ENCODE assay signal across 8 cellular contexts in genomic region chr10:130190737-130191115, GRCh38. TPM values are rescaled to one million over a fixed set of nuclear protein-coding genes. Genes with fewer than 3 reads are reported as not detected.
DNase-seq lines count a peak whose midpoint lies in the region; ATAC-seq, FAIRE-seq and TF ChIP-seq lines count a peak whose summit lies in the region.

No MANE protein-coding gene starts in this region.

- H3K4me1 ChIP-seq in GM12878 (ENCODE audit: control insufficient read depth, insufficient read depth, low read length) (no peaks in the 10 kb centered on the region), iPS-18a (ENCODE audit: control insufficient read depth, low read depth, low read length) (peaks cover 6% of the 10 kb centered on the region), skeletal muscle tissue (ENCODE audit: control insufficient read depth in 3 of 3, insufficient read depth in 3 of 3, low read length in 3 of 3) (peaks cover 0 to 8% (median 7%) of the 10 kb centered on the region in 3 donors)

- WGBS in GM12878 (ENCODE audit: insufficient coverage, insufficient replicate concordance, low lambda C conversion rate, missing lambda C conversion rate): 45% methylated on average over 23 of the region's 25 CpGs

- ATAC-seq in GM18502 (IDR thresholded peaks at IDR 0.05; ENCODE audit: poor library complexity, unreplicated experiment) (peak; percentile 6), GM12878 (no peak; the same call in 2 of the 3 replicates)

- DNase-seq in GM12878 (ENCODE audit: low read depth, low spot score): no peak
- no peak for DNase-seq in NCI-H1694 treated with DMSO at 0.1 percent for 48 hours (lab: John Stamatoyannopoulos, UW)
- DNase-seq in 8988T: no peak
- DNase-seq in DMS53 treated with DMSO at 0.1 percent for 48 hours (lab: John Stamatoyannopoulos, UW; ENCODE audit: unreplicated experiment): no peak
- no peak for DNase-seq in NCI-H748 treated with DMSO at 0.1 percent for 48 hours (lab: John Stamatoyannopoulos, UW)

- intact Hi-C loops in GM12878 (cut with micrococcal nuclease; ENCODE audit: unreplicated experiment): loop anchor here (2.0 kb wide), 1 partner anchor 1684 kb away; no protein-coding TSS in a partner anchor

- POLR2A ChIA-PET in GM12878 (lab: Charles Lee): no interaction called here

- peak overlapping the region; percentile 87 for H3K4me2 ChIP-seq in GM12878 (ENCODE audit: control insufficient read depth, insufficient read depth)

- no peak for TF ChIP-seq RAD21 in GM12878 (IDR thresholded peaks at IDR 0.05; ENCODE audit: insufficient read depth, low read depth, low read length)

- CTCF ChIA-PET in GM12878 (lab: Yijun Ruan, JAX): interaction anchor here (1.0 to 1.3 kb wide), 2 partner anchors 8 to 1683 kb away, joined by 4 to 5 read pairs; no protein-coding TSS in a partner anchor

- TF ChIP-seq CTCF in GM12878 (IDR thresholded peaks at IDR 0.05 in 2 of 3, conservative IDR thresholded peaks at IDR 0.05 in 1 of 3; ENCODE audit: control insufficient read depth in 2 of 3, extremely low read depth in 1 of 3, insufficient read depth in 1 of 3, low read depth in 3 of 3, low read length in 3 of 3): no peak

- no peaks in the 10 kb centered on the region for H4K20me1 ChIP-seq in GM12878 (ENCODE audit: control insufficient read depth, insufficient read depth)

- H3K4me3 ChIP-seq in GM12878 (peak overlapping the region; percentile 25; the same call in 1 of the 2 replicates), iPS-18a (ENCODE audit: low read length) (peak overlapping the region; percentile 55), skeletal muscle tissue (ENCODE audit: low read length in 3 of 3) (peak overlapping the region; percentile 65 to 80 (median 68))

- no peaks in the 10 kb centered on the region for H3K9me3 ChIP-seq in GM12878 (replicated peaks; ENCODE audit: control insufficient read depth, insufficient read depth, low read length)
- H3K9me3 ChIP-seq in iPS-18a (ENCODE audit: control insufficient read depth, low read depth, low read length): no peaks in the 10 kb centered on the region
- H3K9me3 ChIP-seq in skeletal muscle tissue (ENCODE audit: control insufficient read depth in 3 of 3, low read length in 3 of 3): no peaks in the 10 kb centered on the region

- no peaks in the 10 kb centered on the region for H3K27me3 ChIP-seq in GM12878 (replicated peaks in 1 of 2; ENCODE audit: control insufficient read depth in 2 of 2, insufficient read depth in 2 of 2, low read length in 1 of 2)
- H3K27me3 ChIP-seq in iPS-18a (ENCODE audit: control insufficient read depth, insufficient read depth, low read length): peaks cover 6% of the 10 kb centered on the region
- peaks cover 0 to 5% (median 0%) of the 10 kb centered on the region in 3 donors for H3K27me3 ChIP-seq in skeletal muscle tissue (ENCODE audit: control insufficient read depth in 3 of 3, insufficient read depth in 3 of 3, low read length in 3 of 3)

- no peak for TF ChIP-seq EP300 in GM12878 (IDR thresholded peaks at IDR 0.05; ENCODE audit: borderline replicate concordance in 1 of 2, control insufficient read depth in 1 of 2, low read depth in 2 of 2, low read length in 2 of 2)

- H3K36me3 ChIP-seq in GM12878 (ENCODE audit: control insufficient read depth in 2 of 2, insufficient read depth in 2 of 2, low read length in 1 of 2) (no peaks in the 10 kb centered on the region; a peak in 1 of 4 replicates), iPS-18a (ENCODE audit: control insufficient read depth, low read depth, low read length) (no peaks in the 10 kb centered on the region), skeletal muscle tissue (ENCODE audit: control insufficient read depth in 3 of 3, insufficient read depth in 3 of 3, low read length in 3 of 3) (peaks cover 10 to 14% (median 11%) of the 10 kb centered on the region in 3 donors)

- SMC1A ChIA-PET in GM12878 (lab: Charles Lee; ENCODE audit: uncharacterized antibody, unreplicated experiment): no interaction called here

- no peak for TF ChIP-seq POLR2A in GM12878 (IDR thresholded peaks at IDR 0.05; ENCODE audit: low read depth, low read length)

- no TSS peak for BruUV-seq in GM12878 (replicated peaks; lab: Mats Ljungman, UMichigan)

- in situ Hi-C loops in GM12878 (cut with MboI): no loop called here

- H2AFZ ChIP-seq in GM12878 (ENCODE audit: control insufficient read depth, low read depth, low read length): no peak overlapping the region

- no peaks in the 10 kb centered on the region for H3K79me2 ChIP-seq in GM12878 (ENCODE audit: control insufficient read depth, insufficient read depth, low read length)

- H3K9ac ChIP-seq in GM12878 (ENCODE audit: control insufficient read depth, insufficient read depth, low read length): no peak overlapping the region
- peak overlapping the region; percentile 45 for H3K9ac ChIP-seq in iPS-18a (ENCODE audit: low read length)
- peak overlapping the region; percentile 56 to 77 (median 57) for H3K9ac ChIP-seq in skeletal muscle tissue (ENCODE audit: low read depth in 1 of 3, low read length in 3 of 3)

- FAIRE-seq in GM12878 (lab: Jason Lieb, UNC): no peak

- RAD21 ChIA-PET in GM12878 (lab: Charles Lee; ENCODE audit: unreplicated experiment): no interaction called here

- no peak overlapping the region for H3K27ac ChIP-seq in GM12878 (ENCODE audit: control insufficient read depth, insufficient read depth)
- H3K27ac ChIP-seq in iPS-18a (ENCODE audit: low read length): no peak overlapping the region
- no peak overlapping the region for H3K27ac ChIP-seq in skeletal muscle tissue (ENCODE audit: low read depth, low read length)

TF ChIP-seq in GM12878, 131 proteins besides CTCF, POLR2A, EP300 and RAD21:
- no peak for TF ChIP-seq ETV6 (conservative IDR thresholded peaks at IDR 0.05 in 1 of 2, IDR thresholded peaks at IDR 0.05 in 1 of 2; ENCODE audit: borderline replicate concordance in 1 of 2, low read depth in 1 of 2)
- TF ChIP-seq RFX5 (IDR thresholded peaks at IDR 0.05; ENCODE audit: low read depth, low read length): no peak

RNA-seq across cellular contexts. Expression of gene GLRX3, which starts 54.5 kb away (rescaled TPM):
- 57.1 and 69.3 TPM in 2 replicates for total RNA-seq in GM12878 (2013; cell fraction: nucleolus; rRNA removed)
- total RNA-seq in GM12878 (2014; rRNA removed) (94.7 and 122 TPM in 2 replicates), GM12878 (2014; rRNA removed; fragmentation: Illumina TruSeq; extraction: Trizol) (128 and 132 TPM in 2 replicates), GM12878 (2021) (123 and 127 TPM in 2 replicates), skeletal muscle tissue (49.1 TPM)
- 35.2 TPM for polyA plus RNA-seq in GM12878 (2011; ENCODE audit: low read depth)
- polyA plus RNA-seq in GM12878 (2011; rRNA removed) (125 and 176 TPM in 2 replicates), GM12878 (2014; fragmentation: Illumina TruSeq; extraction: Trizol) (151 and 160 TPM in 2 replicates), GM12878 (2014; fragmentation: Nextera tagmentation; extraction: Ambion mirVana) (100 to 1,000 TPM; 131 to 171 TPM), GM12878 (2014; rRNA removed) (92.2 and 125 TPM in 2 replicates), GM12878 (2016; fragmentation: Nextera tagmentation; extraction: Ambion mirVana) (100 to 1,000 TPM; 204 to 209 TPM)
- polyA plus RNA-seq in GM12878 (2011; cell fraction: cytosol; rRNA removed): 84.5 and 88.0 TPM in 2 replicates
- polyA plus RNA-seq in GM12878 (2011; cell fraction: nucleus; rRNA removed): 42.0 and 56.2 TPM in 2 replicates
- 85.3 and 87.3 TPM in 2 replicates for polyA plus RNA-seq in GM12878 (2012)
- 23.6 and 24.9 TPM in 2 replicates for polyA minus RNA-seq in GM12878 (2011; rRNA and poly(A)+ RNA removed)
- 15.4 and 16.9 TPM in 2 replicates for polyA minus RNA-seq in GM12878 (2011; cell fraction: cytosol; rRNA and poly(A)+ RNA removed)
- polyA minus RNA-seq in GM12878 (2011; cell fraction: nucleus; rRNA and poly(A)+ RNA removed): 9.6 and 26.6 TPM in 2 replicates
